In the genomic region with DNA sequence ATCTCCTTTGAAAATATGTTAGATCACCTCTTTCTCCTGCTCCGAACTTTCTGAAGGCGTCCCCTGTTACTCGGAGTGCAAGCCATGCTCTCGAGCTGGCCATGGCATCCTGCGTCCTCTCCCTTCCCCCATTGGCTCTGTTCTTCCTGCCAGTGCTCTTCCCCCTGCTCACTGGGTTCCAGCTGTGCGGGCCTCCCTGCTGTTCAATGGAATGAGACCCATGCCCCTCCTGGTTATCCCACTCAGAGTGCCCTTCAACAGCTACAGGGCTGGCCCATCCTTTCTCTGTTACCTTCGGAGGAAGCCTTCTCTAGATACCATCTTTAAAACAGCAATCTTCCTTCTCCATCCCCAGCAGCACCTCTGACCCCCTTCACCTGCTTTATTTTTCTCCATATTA, we compare ENCODE assay signal across 16 cellular contexts.
DNase-seq lines count a peak whose midpoint lies in the region; ATAC-seq and TF ChIP-seq lines count a peak whose summit lies in the region.
"Had no signal": no experiment of that assay in that cellular context is flagged by ENCODE, and none has a peak within 500 bp of the region (broad histone marks: within the 10 kb centered on the region; RNA-seq: fewer than 3 reads in every experiment).

No MANE protein-coding gene starts in this region.

- H3F3A ChIP-seq in GM23338 (replicated peaks; ENCODE audit: low read depth) = no peaks in the 10 kb centered on the region
- no peaks in the 10 kb centered on the region for H3F3A ChIP-seq in smooth muscle cell (ENCODE audit: low read depth)

- H3K79me2 ChIP-seq in GM23338 (replicated peaks; ENCODE audit: insufficient read depth) (no peaks in the 10 kb centered on the region), smooth muscle cell (ENCODE audit: low read depth) (no peaks in the 10 kb centered on the region)

- H3K36me3 Mint-ChIP-seq in GM23338 (ENCODE audit: low read depth) = no peaks in the 10 kb centered on the region
- H3K36me3 Mint-ChIP-seq in central memory CD8-positive, alpha-beta T cell (ENCODE audit: insufficient read depth) = peaks cover 2% of the 10 kb centered on the region
- no peaks in the 10 kb centered on the region for H3K36me3 Mint-ChIP-seq in stimulated activated effector memory CD8-positive, alpha-beta T cell treated with anti-CD3 and anti-CD28 coated beads, Interleukin-12 subunit alpha, Interleukin-12 subunit beta, amount 100 ng/mL, for 72 hours

- H3K27ac ChIP-seq in BLaER1 treated with 17β-estradiol and CSF1 and Interleukin-3, amounts not matched to agents 10 nM and 100 nM = no peak overlapping the region
- H3K27ac ChIP-seq in GM23338 (ENCODE audit: low read depth) (no peak overlapping the region), smooth muscle cell (ENCODE audit: low read depth) (no peak overlapping the region)

- H3K9me3 Mint-ChIP-seq in GM23338 = no peaks in the 10 kb centered on the region
- no peaks in the 10 kb centered on the region for H3K9me3 Mint-ChIP-seq in central memory CD8-positive, alpha-beta T cell
- no peaks in the 10 kb centered on the region for H3K9me3 Mint-ChIP-seq in stimulated activated effector memory CD8-positive, alpha-beta T cell treated with anti-CD3 and anti-CD28 coated beads, Interleukin-12 subunit alpha, Interleukin-12 subunit beta, amount 100 ng/mL, for 72 hours

- no peaks in the 10 kb centered on the region for H3K36me3 ChIP-seq in BLaER1 treated with 17β-estradiol and CSF1 and Interleukin-3, amounts not matched to agents 10 nM and 100 nM
- H3K36me3 ChIP-seq in GM23338 (ENCODE audit: insufficient read depth) (no peaks in the 10 kb centered on the region), smooth muscle cell (ENCODE audit: low read depth) (no peaks in the 10 kb centered on the region)
- H3K36me3 ChIP-seq: HAP-1 had no signal

- WGBS in smooth muscle cell (ENCODE audit: low lambda C conversion rate) = 90% methylated on average over 7 of the region's 7 CpGs

- peaks cover 0 to 12% (median 0%) of the 10 kb centered on the region in 11 experiments; a peak in 2 of 22 replicates for H3K9me3 ChIP-seq in BLaER1 treated with 17β-estradiol and CSF1 and Interleukin-3, amounts not matched to agents 10 nM and 100 nM (replicated peaks in 1 of 11)
- no peaks in the 10 kb centered on the region for H3K9me3 ChIP-seq in smooth muscle cell (replicated peaks; ENCODE audit: low read depth)
- H3K9me3 ChIP-seq: HAP-1 had no signal

- no peak overlapping the region for H3K27ac Mint-ChIP-seq in GM23338
- H3K27ac Mint-ChIP-seq in central memory CD8-positive, alpha-beta T cell (ENCODE audit: low read depth) = peak overlapping the region; percentile 47
- H3K27ac Mint-ChIP-seq in stimulated activated effector memory CD8-positive, alpha-beta T cell treated with anti-CD3 and anti-CD28 coated beads, Interleukin-12 subunit alpha, Interleukin-12 subunit beta, amount 100 ng/mL, for 72 hours = peak overlapping the region; percentile 9
- H3K27ac Mint-ChIP-seq: B cell, HFFc6 had no signal

- H3K4me3 ChIP-seq in BLaER1 treated with 17β-estradiol and CSF1 and Interleukin-3, amounts not matched to agents 10 nM and 100 nM = no peak overlapping the region
- H3K4me3 ChIP-seq in GM23338 (no peak overlapping the region), smooth muscle cell (no peak overlapping the region)
- H3K4me3 ChIP-seq: GM12878, HAP-1, K562 had no signal

- peaks cover 0 to 62% (median 19%) of the 10 kb centered on the region in 11 experiments; a peak in 14 of 22 replicates for H3K27me3 ChIP-seq in BLaER1 treated with 17β-estradiol and CSF1 and Interleukin-3, amounts not matched to agents 10 nM and 100 nM
- H3K27me3 ChIP-seq in GM23338 (ENCODE audit: insufficient read depth) = no peaks in the 10 kb centered on the region
- H3K27me3 ChIP-seq in smooth muscle cell (ENCODE audit: low read depth) = peaks cover 5% of the 10 kb centered on the region

- H3K4me1 Mint-ChIP-seq in GM23338 = peaks cover 33% of the 10 kb centered on the region
- peaks cover 34% of the 10 kb centered on the region for H3K4me1 Mint-ChIP-seq in central memory CD8-positive, alpha-beta T cell
- peaks cover 35% of the 10 kb centered on the region for H3K4me1 Mint-ChIP-seq in stimulated activated effector memory CD8-positive, alpha-beta T cell treated with anti-CD3 and anti-CD28 coated beads, Interleukin-12 subunit alpha, Interleukin-12 subunit beta, amount 100 ng/mL, for 72 hours

- H3K4me1 ChIP-seq in BLaER1 treated with 17β-estradiol and CSF1 and Interleukin-3, amounts not matched to agents 10 nM and 100 nM = peaks cover 67 to 89% (median 77%) of the 10 kb centered on the region in 10 experiments
- H3K4me1 ChIP-seq in GM23338 (ENCODE audit: insufficient read depth) (peaks cover 26% of the 10 kb centered on the region), smooth muscle cell (ENCODE audit: low read depth) (peaks cover 11% of the 10 kb centered on the region)
- H3K4me1 ChIP-seq: HAP-1 had no signal

- no peak overlapping the region for H3K9ac ChIP-seq in BLaER1 treated with 17β-estradiol and CSF1 and Interleukin-3, amounts not matched to agents 10 nM and 100 nM
- no peak overlapping the region for H3K9ac ChIP-seq in smooth muscle cell (ENCODE audit: low read depth)

- H2AFZ ChIP-seq in GM23338 (no peak overlapping the region), smooth muscle cell (ENCODE audit: low read depth) (no peak overlapping the region)

- H3K27me3 Mint-ChIP-seq in GM23338 (ENCODE audit: insufficient read depth, low read depth, poor library complexity) = no peaks in the 10 kb centered on the region
- no peaks in the 10 kb centered on the region for H3K27me3 Mint-ChIP-seq in central memory CD8-positive, alpha-beta T cell

- DNase-seq in GM23338 (ENCODE audit: low spot score) (no peak), mesenteric fat pad (ENCODE audit: low spot score) (no peak), smooth muscle cell (lab: John Stamatoyannopoulos, UW; ENCODE audit: unreplicated experiment) (no peak)
- no peak for DNase-seq in central memory CD8-positive, alpha-beta T cell (ENCODE audit: low spot score in 2 of 2)
- no peak for DNase-seq in stimulated activated effector memory CD8-positive, alpha-beta T cell treated with anti-CD3 and anti-CD28 coated beads, Interleukin-12 subunit alpha, Interleukin-12 subunit beta, amount 100 ng/mL, for 72 hours (ENCODE audit: low spot score in 2 of 2)
- DNase-seq: ACHN, DMS53, GOT3, HFFc6, Karpas-422 had no signal

- no peaks in the 10 kb centered on the region for H3K9me2 ChIP-seq in GM23338 (ENCODE audit: insufficient read depth)

- no peak overlapping the region for H3K4me3 Mint-ChIP-seq in GM23338
- H3K4me3 Mint-ChIP-seq in central memory CD8-positive, alpha-beta T cell = no peak overlapping the region
- no peak overlapping the region for H3K4me3 Mint-ChIP-seq in stimulated activated effector memory CD8-positive, alpha-beta T cell treated with anti-CD3 and anti-CD28 coated beads, Interleukin-12 subunit alpha, Interleukin-12 subunit beta, amount 100 ng/mL, for 72 hours
- H3K4me3 Mint-ChIP-seq: B cell, HFFc6 had no signal

- peak overlapping the region in 10 of 11 experiments; percentile 33 to 63 (median 54); a peak in 20 of 22 replicates for H3K4me2 ChIP-seq in BLaER1 treated with 17β-estradiol and CSF1 and Interleukin-3, amounts not matched to agents 10 nM and 100 nM
- H3K4me2 ChIP-seq in GM23338 (no peak overlapping the region), smooth muscle cell (no peak overlapping the region)

- H4K20me1 ChIP-seq in BLaER1 treated with 17β-estradiol and CSF1 and Interleukin-3, amounts not matched to agents 10 nM and 100 nM = peaks cover 0 to 21% (median 0%) of the 10 kb centered on the region in 11 experiments; a peak in 6 of 22 replicates
- H4K20me1 ChIP-seq in GM23338 (replicated peaks; ENCODE audit: insufficient read depth) (no peaks in the 10 kb centered on the region), smooth muscle cell (ENCODE audit: low read depth) (no peaks in the 10 kb centered on the region)

- ATAC-seq in GM23338 (peak; percentile 51), HG02885 (IDR thresholded peaks at IDR 0.05; ENCODE audit: poor library complexity, unreplicated experiment) (no peak)
- no peak for ATAC-seq in central memory CD8-positive, alpha-beta T cell (replicated peaks; ENCODE audit: extremely low read depth, poor library complexity, severe bottlenecking)
- ATAC-seq in stimulated activated effector memory CD8-positive, alpha-beta T cell treated with anti-CD3 and anti-CD28 coated beads, Interleukin-12 subunit alpha, Interleukin-12 subunit beta, amount 100 ng/mL, for 72 hours = no peak
- ATAC-seq: GM12878, K562 had no signal

- TF ChIP-seq CTCF in GM23338 (conservative IDR thresholded peaks at IDR 0.05; ENCODE audit: low read depth in 2 of 2) (no peak), smooth muscle cell (IDR thresholded peaks at IDR 0.05; ENCODE audit: borderline replicate concordance, insufficient read depth, poor library complexity, severe bottlenecking) (no peak)

TF ChIP-seq in GM23338, 12 proteins besides CTCF, POLR2A, EP300 and RAD21 (continues in another document):
- no peak for TF ChIP-seq ZNF331 (CRISPR knock-in tag; IDR thresholded peaks at IDR 0.05; ENCODE audit: low read depth)
- TF ChIP-seq EZH2 (IDR thresholded peaks at IDR 0.05; ENCODE audit: low read depth, unreplicated experiment) = no peak
- no peak for TF ChIP-seq JUNB (IDR thresholded peaks at IDR 0.05; ENCODE audit: unreplicated experiment)
- TF ChIP-seq, protein P1, sequence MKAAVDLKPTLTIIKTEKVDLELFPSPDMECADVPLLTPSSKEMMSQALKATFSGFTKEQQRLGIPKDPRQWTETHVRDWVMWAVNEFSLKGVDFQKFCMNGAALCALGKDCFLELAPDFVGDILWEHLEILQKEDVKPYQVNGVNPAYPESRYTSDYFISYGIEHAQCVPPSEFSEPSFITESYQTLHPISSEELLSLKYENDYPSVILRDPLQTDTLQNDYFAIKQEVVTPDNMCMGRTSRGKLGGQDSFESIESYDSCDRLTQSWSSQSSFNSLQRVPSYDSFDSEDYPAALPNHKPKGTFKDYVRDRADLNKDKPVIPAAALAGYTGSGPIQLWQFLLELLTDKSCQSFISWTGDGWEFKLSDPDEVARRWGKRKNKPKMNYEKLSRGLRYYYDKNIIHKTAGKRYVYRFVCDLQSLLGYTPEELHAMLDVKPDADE (IDR thresholded peaks at IDR 0.05) = no peak
- no peak for TF ChIP-seq CREB1 (CRISPR knock-in tag; IDR thresholded peaks at IDR 0.05; ENCODE audit: low read depth)
- no peak for TF ChIP-seq ZNF114 (CRISPR knock-in tag; IDR thresholded peaks at IDR 0.05)
- TF ChIP-seq POLR2AphosphoS5 (IDR thresholded peaks at IDR 0.05; ENCODE audit: low read depth) = no peak

Comparison
In these comparisons a context has a peak if more than half of its experiments do, and no peak if none do; other contexts are left out.
1. H3K4me2 ChIP-seq: peak in BLaER1 treated with 17β-estradiol and CSF1 and Interleukin-3, amounts not matched to agents 10 nM and 100 nM (10 of 11); none in GM23338 (single experiment) and smooth muscle cell (single experiment).